ENCODE assay signal across 15 cellular contexts in genomic region chr11:111331711-111332479, GRCh38. TPM values are rescaled to one million over a fixed set of nuclear protein-coding genes. Genes with fewer than 3 reads are reported as not detected.
DNase-seq lines count a peak whose midpoint lies in the region; ATAC-seq and TF ChIP-seq lines count a peak whose summit lies in the region.
"Had no signal": no experiment of that assay in that cellular context is flagged by ENCODE, and none has a peak within 500 bp of the region (broad histone marks: within the 10 kb centered on the region; RNA-seq: fewer than 3 reads in every experiment).

No MANE protein-coding gene starts in this region.

- peaks cover 99% of the 10 kb centered on the region for H3K4me1 ChIP-seq in body of pancreas

- DNase-seq in AG10803 (ENCODE audit: low read depth) (peak; percentile 33), NCI-H1436 (lab: John Stamatoyannopoulos, UW) (peak; percentile 83), body of pancreas (no peak), myocyte (ENCODE audit: low read depth) (peak; percentile 15), immature natural killer cell (no peak), left lobe of liver (ENCODE audit: low spot score) (no peak)
- DNase-seq in activated CD4-positive, alpha-beta T cell treated with anti-CD3 and anti-CD28 coated beads for 48 hours: no peak
- DNase-seq: activated CD4-positive, CD25-positive, alpha-beta regulatory T cell; gastrocnemius medialis; mucosa of descending colon; upper lobe of left lung had no signal

- no peak overlapping the region for H3K4me3 Mint-ChIP-seq in immature natural killer cell
- H3K4me3 Mint-ChIP-seq: activated naive CD8-positive, alpha-beta T cell; dendritic cell treated with granulocyte-macrophage colony-stimulating factor and Interleukin-4, amounts not matched to agents 40 ng/mL and 50 ng/mL, for 4 days had no signal

- no peaks in the 10 kb centered on the region for H3K9me3 Mint-ChIP-seq in immature natural killer cell
- H3K9me3 Mint-ChIP-seq: dendritic cell treated with granulocyte-macrophage colony-stimulating factor and Interleukin-4, amounts not matched to agents 40 ng/mL and 50 ng/mL, for 4 days had no signal

- H3K4me3 ChIP-seq in AG10803 (ENCODE audit: low read length) (no peak overlapping the region), body of pancreas (no peak overlapping the region)
- H3K4me3 ChIP-seq: gastrocnemius medialis, mucosa of descending colon, upper lobe of left lung had no signal

- WGBS in body of pancreas, 2 donors: 35 to 37% methylated on average over 4 of the region's 4 CpGs

- peak overlapping the region; percentile 12 to 57 (median 36) for H3K27ac ChIP-seq in body of pancreas
- H3K27ac ChIP-seq: gastrocnemius medialis had no signal

- H3K27me3 ChIP-seq in body of pancreas: no peaks in the 10 kb centered on the region
- H3K27me3 ChIP-seq: gastrocnemius medialis, upper lobe of left lung had no signal

- no peak for TF ChIP-seq POLR2A in body of pancreas (IDR thresholded peaks at IDR 0.05)

- ATAC-seq in body of pancreas (no peak), left lobe of liver (no peak), GM18907 (IDR thresholded peaks at IDR 0.05; ENCODE audit: unreplicated experiment) (no peak)
- ATAC-seq: gastrocnemius medialis, mucosa of descending colon had no signal

- H3K4me1 Mint-ChIP-seq in immature natural killer cell: no peaks in the 10 kb centered on the region

- peaks cover 4 to 6% (median 5%) of the 10 kb centered on the region in 3 donors for H3K27me3 Mint-ChIP-seq in immature natural killer cell (ENCODE audit: low read depth in 3 of 3)
- H3K27me3 Mint-ChIP-seq: activated naive CD8-positive, alpha-beta T cell; dendritic cell treated with granulocyte-macrophage colony-stimulating factor and Interleukin-4, amounts not matched to agents 40 ng/mL and 50 ng/mL, for 4 days had no signal

- no peaks in the 10 kb centered on the region for H3K36me3 Mint-ChIP-seq in immature natural killer cell
- H3K36me3 Mint-ChIP-seq: activated naive CD8-positive, alpha-beta T cell had no signal

- no peak overlapping the region for H3K27ac Mint-ChIP-seq in immature natural killer cell
- H3K27ac Mint-ChIP-seq: activated naive CD8-positive, alpha-beta T cell; dendritic cell treated with granulocyte-macrophage colony-stimulating factor and Interleukin-4, amounts not matched to agents 40 ng/mL and 50 ng/mL, for 4 days had no signal

- no peaks in the 10 kb centered on the region for H3K9me3 ChIP-seq in body of pancreas
- H3K9me3 ChIP-seq: gastrocnemius medialis, mucosa of descending colon, upper lobe of left lung had no signal

- intact Hi-C loops in body of pancreas (cut with DNase I): no loop called here

- no peak for TF ChIP-seq CTCF in AG10803 (conservative IDR thresholded peaks at IDR 0.05; ENCODE audit: low read length)
- no peak for TF ChIP-seq CTCF in body of pancreas (IDR thresholded peaks at IDR 0.05)

- H3K36me3 ChIP-seq in body of pancreas (replicated peaks in 1 of 2; ENCODE audit: insufficient read depth in 1 of 2, low read depth in 2 of 2): no peaks in the 10 kb centered on the region
- H3K36me3 ChIP-seq: gastrocnemius medialis, upper lobe of left lung had no signal

RNA-seq across cellular contexts. Expression of gene POU2AF3, which starts 33.5 kb away (rescaled TPM):
- 10 to 100 TPM in 1 of 2 donors, 1 to 10 TPM in 1; 1.0 to 10.9 TPM for total RNA-seq in body of pancreas
- total RNA-seq in myocyte: not detected in 2 replicates
- polyA plus RNA-seq in myocyte (2012): not detected
- not detected for polyA plus RNA-seq in immature natural killer cell
- total RNA-seq in left lobe of liver: 0.58 TPM
- total RNA-seq: LHCN-M2 had no signal

RNA-seq across cellular contexts. Expression of gene POU2AF1, which starts 47.2 kb away (rescaled TPM):
- total RNA-seq in body of pancreas: 1 to 10 TPM in 1 of 2 donors, not detected in 1; 8.9 TPM
- not detected in 2 replicates for total RNA-seq in myocyte
- not detected for polyA plus RNA-seq in myocyte (2012)
- under 1 TPM in 1 of 3 donors, not detected in 2; 0.09 TPM for polyA plus RNA-seq in immature natural killer cell
- 0.38 TPM for total RNA-seq in left lobe of liver
- total RNA-seq: LHCN-M2 had no signal

Comparison
In these comparisons a context has a peak if more than half of its experiments do, and no peak if none do; other contexts are left out.
1. DNase-seq: peak in AG10803 (single experiment), NCI-H1436 (single experiment) and myocyte (single experiment); none in body of pancreas (0 of 4), activated CD4-positive, alpha-beta T cell treated with anti-CD3 and anti-CD28 coated beads for 48 hours (single experiment), immature natural killer cell (0 of 3) and left lobe of liver (single experiment).